22 cellular contexts compared by ENCODE assay signal in genomic region chr18:52636536-52636935, GRCh38.
DNase-seq lines count a peak whose midpoint lies in the region; ATAC-seq and TF ChIP-seq lines count a peak whose summit lies in the region.
"Had no signal": no experiment of that assay in that cellular context is flagged by ENCODE, and none has a peak within 500 bp of the region (broad histone marks: within the 10 kb centered on the region; RNA-seq: fewer than 3 reads in every experiment).

No MANE protein-coding gene starts in this region.

- H3K27ac ChIP-seq in vagina = no peak overlapping the region
- H3K27ac ChIP-seq: ascending aorta, ovary, upper lobe of right lung had no signal

- no peak for TF ChIP-seq POLR2A in vagina (IDR thresholded peaks at IDR 0.05)

- no peaks in the 10 kb centered on the region for H3K4me1 Mint-ChIP-seq in WTC11
- H3K4me1 Mint-ChIP-seq in activated T-cell treated with anti-CD3 and anti-CD28 coated beads, Interleukin-2, amount 50 U/mL, for 24 hours (ENCODE audit: low read depth) = no peaks in the 10 kb centered on the region
- H3K4me1 Mint-ChIP-seq: naive B cell had no signal

- no peak overlapping the region for H3K27ac Mint-ChIP-seq in WTC11
- no peak overlapping the region for H3K27ac Mint-ChIP-seq in activated T-cell treated with anti-CD3 and anti-CD28 coated beads, Interleukin-2, amount 50 U/mL, for 24 hours
- H3K27ac Mint-ChIP-seq: stimulated activated naive CD8-positive, alpha-beta T cell treated with anti-CD3 and anti-CD28 coated beads, Interleukin-15, Interleukin-2, amounts not matched to agents 100 ng/mL and 50 ng/mL, for 24 hours had no signal

- CTCF ChIA-PET in WTC11 (lab: Charles Lee) = interaction anchor here (0.6 to 1.1 kb wide), 5 partner anchors 9 to 295 kb away, joined by 3 to 4 read pairs (median 3); no protein-coding TSS in a partner anchor

- no peak overlapping the region for H3K4me3 Mint-ChIP-seq in WTC11
- H3K4me3 Mint-ChIP-seq in activated T-cell treated with anti-CD3 and anti-CD28 coated beads, Interleukin-2, amount 50 U/mL, for 24 hours = no peak overlapping the region
- H3K4me3 Mint-ChIP-seq: naive B cell; stimulated activated naive CD8-positive, alpha-beta T cell treated with anti-CD3 and anti-CD28 coated beads, Interleukin-15, Interleukin-2, amounts not matched to agents 100 ng/mL and 50 ng/mL, for 24 hours had no signal

- intact Hi-C loops in vagina (cut with DNase I) = no loop called here

- DNase-seq in stimulated activated CD4-positive, alpha-beta T cell treated with anti-CD3 and anti-CD28 coated beads, Interleukin-15, amount 100 ng/mL, for 24 hours = peak; percentile 7
- no peak for DNase-seq in stimulated activated CD4-positive, alpha-beta T cell treated with anti-CD3 and anti-CD28 coated beads, Interleukin-1b, Interleukin-23, amount 100 ng/mL, for 48 hours
- peak; percentile 12 for DNase-seq in KBM-7
- peak; percentile 59 for DNase-seq in WTC11 (ENCODE audit: low spot score)
- no peak for DNase-seq in vagina (ENCODE audit: extremely low spot score in 2 of 2)
- DNase-seq in activated T-cell treated with anti-CD3 and anti-CD28 coated beads, Interleukin-2, amount 50 U/mL, for 24 hours = no peak
- DNase-seq: activated CD4-positive, CD25-positive, alpha-beta regulatory T cell treated with anti-CD3 and anti-CD28 coated beads, Interleukin-2, amount 50 U/mL, for 72 hours; activated CD8-positive, alpha-beta memory T cell treated with anti-CD3 and anti-CD28 coated beads, Interleukin-2, amount 50 U/mL, for 4 hours; activated gamma-delta T cell; kidney; MM.1S; naive B cell; NCI-H1694 treated with DMSO at 0.1 percent for 48 hours; NCI-H226; ovary; SIG-M5; upper lobe of right lung had no signal

- no peak for TF ChIP-seq CTCF in WTC11 (IDR thresholded peaks at IDR 0.05)
- TF ChIP-seq CTCF in vagina (IDR thresholded peaks at IDR 0.05) = no peak

- H3K9me3 Mint-ChIP-seq in WTC11 = peaks cover 22% of the 10 kb centered on the region
- peaks cover 24% of the 10 kb centered on the region for H3K9me3 Mint-ChIP-seq in activated T-cell treated with anti-CD3 and anti-CD28 coated beads, Interleukin-2, amount 50 U/mL, for 24 hours

- ATAC-seq in WTC11 (peak; percentile 65), GM18907 (IDR thresholded peaks at IDR 0.05; ENCODE audit: unreplicated experiment) (no peak)
- ATAC-seq: sciatic nerve, upper lobe of right lung had no signal

- H3K4me3 ChIP-seq in vagina = no peak overlapping the region
- H3K4me3 ChIP-seq: ascending aorta, ovary, upper lobe of right lung had no signal

- POLR2A ChIA-PET in WTC11 (lab: Charles Lee) = no interaction called here

- no peaks in the 10 kb centered on the region for H3K4me1 ChIP-seq in vagina
- H3K4me1 ChIP-seq: ascending aorta, Caco-2, upper lobe of right lung had no signal

- H3K36me3 Mint-ChIP-seq in WTC11 = peaks cover 2% of the 10 kb centered on the region; the same call in 1 of the 2 replicates
- no peaks in the 10 kb centered on the region for H3K36me3 Mint-ChIP-seq in activated T-cell treated with anti-CD3 and anti-CD28 coated beads, Interleukin-2, amount 50 U/mL, for 24 hours (ENCODE audit: low read depth)
- H3K36me3 Mint-ChIP-seq: naive B cell had no signal

- H3K36me3 ChIP-seq in vagina = no peaks in the 10 kb centered on the region
- H3K36me3 ChIP-seq: ascending aorta, ovary, upper lobe of right lung had no signal

- peaks cover 4% of the 10 kb centered on the region for H3K9me3 ChIP-seq in vagina
- H3K9me3 ChIP-seq: ascending aorta, Caco-2, ovary, upper lobe of right lung had no signal

- H3K27me3 Mint-ChIP-seq in WTC11 (ENCODE audit: low read depth) = no peaks in the 10 kb centered on the region; the same call in 1 of the 2 replicates
- H3K27me3 Mint-ChIP-seq in activated T-cell treated with anti-CD3 and anti-CD28 coated beads, Interleukin-2, amount 50 U/mL, for 24 hours = no peaks in the 10 kb centered on the region
- H3K27me3 Mint-ChIP-seq: naive B cell; stimulated activated naive CD8-positive, alpha-beta T cell treated with anti-CD3 and anti-CD28 coated beads, Interleukin-15, Interleukin-2, amounts not matched to agents 100 ng/mL and 50 ng/mL, for 24 hours had no signal

- H3K27me3 ChIP-seq in vagina = no peaks in the 10 kb centered on the region
- H3K27me3 ChIP-seq: ascending aorta, ovary, upper lobe of right lung had no signal

- in situ Hi-C loops in KBM-7 (cut with MboI; ENCODE audit: low pct_unique_long_range_greater_than_20kb, low sequenced_read_pairs) = no loop called here

TF ChIP-seq in WTC11, 78 proteins besides CTCF, POLR2A, EP300 and RAD21:
- TF ChIP-seq FOXK1 (CRISPR knock-in tag; IDR thresholded peaks at IDR 0.05) (no peak), NFE2L1 (CRISPR knock-in tag; IDR thresholded peaks at IDR 0.05) (peak; percentile 80)

Comparison
In these comparisons a context has a peak if more than half of its experiments do, and no peak if none do; other contexts are left out.
1. DNase-seq: peak in stimulated activated CD4-positive, alpha-beta T cell treated with anti-CD3 and anti-CD28 coated beads, Interleukin-15, amount 100 ng/mL, for 24 hours (single experiment), KBM-7 (single experiment) and WTC11 (single experiment); none in stimulated activated CD4-positive, alpha-beta T cell treated with anti-CD3 and anti-CD28 coated beads, Interleukin-1b, Interleukin-23, amount 100 ng/mL, for 48 hours (single experiment), vagina (0 of 2) and activated T-cell treated with anti-CD3 and anti-CD28 coated beads, Interleukin-2, amount 50 U/mL, for 24 hours (single experiment).